In the genomic region with DNA sequence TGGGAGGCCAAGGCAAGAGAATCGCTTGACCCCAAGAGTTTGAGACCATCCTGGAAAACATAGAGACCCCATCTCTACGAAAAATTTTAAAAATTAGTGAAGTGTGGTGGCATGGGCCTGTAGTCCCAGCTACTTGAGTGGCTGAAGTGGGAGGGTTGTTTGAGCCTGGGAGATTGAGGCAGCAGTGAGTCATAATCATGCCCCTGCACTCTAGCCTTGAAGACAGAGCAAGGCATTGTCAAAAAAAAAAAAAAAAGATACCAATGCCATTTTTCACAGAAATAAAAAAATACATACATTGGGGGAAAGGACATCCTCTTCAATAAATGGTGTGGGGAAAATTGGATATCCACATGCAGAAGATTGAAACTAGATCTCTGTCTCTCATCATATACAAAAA, we compare ENCODE assay signal across 35 cellular contexts.
DNase-seq lines count a peak whose midpoint lies in the region; ATAC-seq and TF ChIP-seq lines count a peak whose summit lies in the region.
"Had no signal": no experiment of that assay in that cellular context is flagged by ENCODE, and none has a peak within 500 bp of the region (broad histone marks: within the 10 kb centered on the region; RNA-seq: fewer than 3 reads in every experiment).

No MANE protein-coding gene starts in this region.

- no peak overlapping the region for H3K27ac Mint-ChIP-seq in chondrocyte (ENCODE audit: unreplicated experiment)
- H3K27ac Mint-ChIP-seq: B cell; CD14-positive monocyte; CD4-positive, alpha-beta memory T cell; CD4-positive, alpha-beta T cell; CD4-positive, CD25-positive, alpha-beta regulatory T cell; CD8-positive, alpha-beta T cell had no signal

- H3K4me1 Mint-ChIP-seq in chondrocyte (ENCODE audit: low read depth) = no peaks in the 10 kb centered on the region
- H3K4me1 Mint-ChIP-seq: B cell; CD14-positive monocyte; CD4-positive, alpha-beta memory T cell; CD4-positive, CD25-positive, alpha-beta regulatory T cell; CD8-positive, alpha-beta memory T cell had no signal

- H3K36me3 ChIP-seq in left ventricle myocardium inferior = no peaks in the 10 kb centered on the region
- no peaks in the 10 kb centered on the region for H3K36me3 ChIP-seq in trophoblast cell (ENCODE audit: control insufficient read depth in 1 of 2, insufficient read depth in 2 of 2, low read length in 2 of 2)
- H3K36me3 ChIP-seq: BE2C, BLaER1 had no signal

- H3K79me1 ChIP-seq in trophoblast cell (ENCODE audit: low read length) = no peaks in the 10 kb centered on the region

- peaks cover 5% of the 10 kb centered on the region for H3K27me3 Mint-ChIP-seq in chondrocyte (ENCODE audit: low read depth)
- H3K27me3 Mint-ChIP-seq: B cell; CD4-positive, alpha-beta T cell had no signal

- H3K4me3 Mint-ChIP-seq in chondrocyte (ENCODE audit: unreplicated experiment) = no peak overlapping the region
- H3K4me3 Mint-ChIP-seq: B cell; CD14-positive monocyte; CD4-positive, alpha-beta memory T cell; CD4-positive, alpha-beta T cell; CD4-positive, CD25-positive, alpha-beta regulatory T cell; CD8-positive, alpha-beta memory T cell; CD8-positive, alpha-beta T cell had no signal

- H3K4me1 ChIP-seq in left ventricle myocardium inferior (no peaks in the 10 kb centered on the region), trophoblast cell (ENCODE audit: control insufficient read depth in 1 of 2, insufficient read depth in 2 of 2, low read length in 2 of 2) (no peaks in the 10 kb centered on the region)
- H3K4me1 ChIP-seq: A549; BE2C; BLaER1; BLaER1 treated with 17β-estradiol and CSF1 and Interleukin-3, amounts not matched to agents 10 nM and 100 nM; Caco-2 had no signal

- in situ Hi-C loops in SK-MEL-5 (cut with HindIII; ENCODE audit: low pct_unique_long_range_greater_than_20kb, low sequenced_read_pairs) = no loop called here

- peak; percentile 53 for DNase-seq in COLO829 (ENCODE audit: low spot score)
- peak; percentile 58 for DNase-seq in HT1080 (ENCODE audit: low read depth)
- peak; percentile 65 for DNase-seq in SK-MEL-5 (ENCODE audit: low read depth, low spot score)
- peak; percentile 87 for DNase-seq in foreskin melanocyte
- DNase-seq in left ventricle myocardium inferior = no peak
- no peak for DNase-seq in trophoblast cell
- DNase-seq in chondrocyte (ENCODE audit: low spot score) = no peak
- DNase-seq: 8988T; ACHN; AML-193; BE2C; C1 segment of cervical spinal cord; Caco-2; Calu3; CD4-positive, alpha-beta memory T cell; CD4-positive, alpha-beta T cell; CD4-positive, CD25-positive, alpha-beta regulatory T cell; CD8-positive, alpha-beta memory T cell; CD8-positive, alpha-beta T cell; COR-L47; DMS 273 treated with DMSO at 0.1 percent for 48 hours; DMS153; DMS53; DMS79; DMS79 treated with DMSO at 0.1 percent for 48 hours; DND-41; EL had no signal

- no peak for TF ChIP-seq CTCF in left ventricle myocardium inferior (IDR thresholded peaks at IDR 0.05; ENCODE audit: borderline replicate concordance)
- no peak for TF ChIP-seq CTCF in chondrocyte (IDR thresholded peaks at IDR 0.05)

- H3K23ac ChIP-seq in trophoblast cell (ENCODE audit: low read length) = no peak overlapping the region

- H3K14ac ChIP-seq in trophoblast cell (ENCODE audit: low read length) = no peak overlapping the region

- H4K8ac ChIP-seq in trophoblast cell (ENCODE audit: low read depth, low read length) = no peak overlapping the region

- H3K4me3 ChIP-seq in left ventricle myocardium inferior (no peak overlapping the region), trophoblast cell (ENCODE audit: low read depth, low read length) (no peak overlapping the region)
- H3K4me3 ChIP-seq: A549; BLaER1; BLaER1 treated with 17β-estradiol and CSF1 and Interleukin-3, amounts not matched to agents 10 nM and 100 nM had no signal

- no peak overlapping the region for H2BK12ac ChIP-seq in trophoblast cell (ENCODE audit: low read length)

- no peak overlapping the region for H3K9ac ChIP-seq in trophoblast cell (ENCODE audit: low read length)
- H3K9ac ChIP-seq: BLaER1; BLaER1 treated with 17β-estradiol and CSF1 and Interleukin-3, amounts not matched to agents 10 nM and 100 nM had no signal

- WGBS in trophoblast cell (ENCODE audit: extremely low coverage, insufficient coverage, insufficient read length) = no CpG with 5 or more reads among the region's 2 CpGs

- intact Hi-C loops in left ventricle myocardium inferior (cut with micrococcal nuclease) = no loop called here

- no peaks in the 10 kb centered on the region for H3K79me2 ChIP-seq in trophoblast cell (ENCODE audit: control insufficient read depth, insufficient read depth, low read length, poor library complexity)

- no peak overlapping the region for H3K4ac ChIP-seq in trophoblast cell (ENCODE audit: low read depth, low read length)

- H2BK120ac ChIP-seq in trophoblast cell (ENCODE audit: insufficient read depth, low read length, poor library complexity) = no peak overlapping the region

- H3K27ac ChIP-seq in left ventricle myocardium inferior (replicated peaks) = no peak overlapping the region
- H3K27ac ChIP-seq in trophoblast cell (ENCODE audit: low read depth, low read length) = no peak overlapping the region
- H3K27ac ChIP-seq: 22Rv1; A549; BLaER1; BLaER1 treated with 17β-estradiol and CSF1 and Interleukin-3, amounts not matched to agents 10 nM and 100 nM; C4-2B had no signal

- no peak overlapping the region for H3K18ac ChIP-seq in trophoblast cell (ENCODE audit: low read length)

- no peak overlapping the region for H2BK5ac ChIP-seq in trophoblast cell (ENCODE audit: low read depth, low read length, poor library complexity)

- no peak overlapping the region for H4K91ac ChIP-seq in trophoblast cell (ENCODE audit: low read depth, low read length)

- H3K4me2 ChIP-seq in trophoblast cell (ENCODE audit: low read length) = no peak overlapping the region
- H3K4me2 ChIP-seq: A549; BLaER1; BLaER1 treated with 17β-estradiol and CSF1 and Interleukin-3, amounts not matched to agents 10 nM and 100 nM had no signal

- H2AK5ac ChIP-seq in trophoblast cell (ENCODE audit: low read length) = no peak overlapping the region

- no peak overlapping the region for H2AFZ ChIP-seq in trophoblast cell (ENCODE audit: insufficient read depth, low read length, poor library complexity)

- H3K27me3 ChIP-seq in left ventricle myocardium inferior (ENCODE audit: low read depth) (no peaks in the 10 kb centered on the region), trophoblast cell (ENCODE audit: insufficient read depth, low read length) (no peaks in the 10 kb centered on the region)
- H3K27me3 ChIP-seq: BE2C; BLaER1; BLaER1 treated with 17β-estradiol and CSF1 and Interleukin-3, amounts not matched to agents 10 nM and 100 nM had no signal

- peaks cover 10% of the 10 kb centered on the region for H3K9me3 Mint-ChIP-seq in chondrocyte (ENCODE audit: low read depth)

- no peaks in the 10 kb centered on the region for H3K36me3 Mint-ChIP-seq in chondrocyte (ENCODE audit: low read depth)
- H3K36me3 Mint-ChIP-seq: CD14-positive monocyte had no signal

- no peak for ATAC-seq in HG03025 (IDR thresholded peaks at IDR 0.05; ENCODE audit: low FRiP score, unreplicated experiment)
- ATAC-seq: A549; CD8-positive, alpha-beta T cell had no signal

- H4K12ac ChIP-seq in trophoblast cell (ENCODE audit: low read depth, low read length) = no peak overlapping the region

- H3K9me3 ChIP-seq in left ventricle myocardium inferior (replicated peaks) (peaks cover 93% of the 10 kb centered on the region), trophoblast cell (ENCODE audit: insufficient read depth, low read depth, low read length) (peaks cover 5% of the 10 kb centered on the region)
- H3K9me3 ChIP-seq: Caco-2 had no signal

Comparison
In these comparisons a context has a peak if more than half of its experiments do, and no peak if none do; other contexts are left out.
1. DNase-seq: peak in COLO829 (single experiment), HT1080 (single experiment), SK-MEL-5 (single experiment) and foreskin melanocyte (single experiment); none in left ventricle myocardium inferior (single experiment), trophoblast cell (0 of 2) and chondrocyte (single experiment).